Comparison of ENCODE assay signal across 22 cellular contexts in the genomic region with DNA sequence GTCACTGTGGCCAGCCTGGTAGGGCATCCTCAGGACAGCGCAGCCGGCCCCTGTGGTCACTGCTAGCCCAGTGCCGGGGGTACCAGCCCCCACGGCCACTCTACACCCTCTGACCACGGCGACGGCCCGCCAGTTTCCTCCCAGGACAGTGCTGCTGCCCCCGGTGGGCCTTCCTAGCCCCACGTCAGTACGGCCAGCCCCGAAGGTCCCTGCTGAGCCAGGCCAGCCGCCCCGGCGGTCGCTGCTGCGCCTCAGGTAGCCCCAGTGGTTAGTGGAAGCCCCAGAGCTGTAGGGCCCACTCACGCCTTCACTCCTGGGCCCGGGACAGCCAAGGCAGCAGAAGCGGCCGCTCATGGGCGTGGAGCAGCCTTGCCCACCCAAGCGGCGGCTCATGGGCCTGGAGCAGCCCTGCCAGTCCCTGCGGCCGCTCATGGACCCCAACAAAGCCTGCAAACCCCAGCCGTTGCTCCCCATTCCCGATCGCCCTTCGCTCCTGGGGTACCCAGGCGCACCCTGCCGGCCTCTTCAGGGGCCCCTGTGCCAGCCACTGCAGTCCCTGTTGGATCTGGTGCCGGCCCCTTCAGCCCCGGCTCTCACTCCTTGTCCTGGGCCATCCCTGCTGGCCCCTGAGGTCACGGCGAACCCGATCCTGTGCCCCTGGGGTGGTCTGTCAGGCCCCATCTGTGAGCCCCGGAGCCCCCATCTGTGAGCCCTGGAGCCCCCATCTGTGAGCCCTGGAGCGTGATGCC. TPM values are rescaled to one million over a fixed set of nuclear protein-coding genes. Genes with fewer than 3 reads are reported as not detected.
DNase-seq lines count a peak whose midpoint lies in the region; ATAC-seq and TF ChIP-seq lines count a peak whose summit lies in the region.
"Had no signal": no experiment of that assay in that cellular context is flagged by ENCODE, and none has a peak within 500 bp of the region (broad histone marks: within the 10 kb centered on the region; RNA-seq: fewer than 3 reads in every experiment).

No MANE protein-coding gene starts in this region.

- DNase-seq in Right ventricle myocardium superior (peak; percentile 42), cardiac septum (ENCODE audit: low spot score) (no peak), endodermal cell (peak; percentile 59), lower lobe of right lung (peak; percentile 41), upper lobe of right lung (peak; percentile 57), H4 (ENCODE audit: low spot score) (no peak), NAMALWA (ENCODE audit: low spot score) (no peak)
- no peak for DNase-seq in activated T-helper 1 cell treated with anti-CD3 and anti-CD28 coated beads, Interleukin-12 subunit alpha, Interleukin-12 subunit beta, Interleukin-2, Interleukin-4 antibody, amounts not matched to agents 30 ng/mL and 10 ng/mL and 1 ng/mL, durations not matched to agents 14 hours and 24 hours and 36 hours (ENCODE audit: low spot score)
- DNase-seq: CD8-positive, alpha-beta T cell; DMS79; NCI-H1092; NCI-H1694 treated with DMSO at 0.1 percent for 48 hours; NCI-H2107; NCI-H2227 treated with DMSO at 0.1 percent for 48 hours; NCI-H524; Peyer's patch; SIG-M5 had no signal

- H3K4me3 ChIP-seq in endodermal cell (ENCODE audit: low read length) = no peak overlapping the region
- H3K4me3 ChIP-seq in lower lobe of right lung = no peak overlapping the region
- no peak overlapping the region for H3K4me3 ChIP-seq in upper lobe of right lung
- H3K4me3 ChIP-seq: BLaER1, Peyer's patch had no signal

- H3K9me3 ChIP-seq in endodermal cell (ENCODE audit: control insufficient read depth, low read length) (no peaks in the 10 kb centered on the region), lower lobe of right lung (no peaks in the 10 kb centered on the region), upper lobe of right lung (no peaks in the 10 kb centered on the region)
- H3K9me3 ChIP-seq: Peyer's patch had no signal

- intact Hi-C loops in Right ventricle myocardium superior (cut with DNase I) = no loop called here
- intact Hi-C loops in cardiac septum (cut with DNase I) = no loop called here
- intact Hi-C loops in lower lobe of right lung (cut with DNase I) = no loop called here
- intact Hi-C loops in upper lobe of right lung (cut with DNase I) = no loop called here
- intact Hi-C loops in activated T-helper 1 cell treated with anti-CD3 and anti-CD28 coated beads, Interleukin-12 subunit alpha, Interleukin-12 subunit beta, Interleukin-2, Interleukin-4 antibody, amounts not matched to agents 30 ng/mL and 10 ng/mL and 1 ng/mL, durations not matched to agents 14 hours and 24 hours and 36 hours (cut with micrococcal nuclease) = no loop called here

- peak; percentile 14 for ATAC-seq in Right ventricle myocardium superior (ENCODE audit: poor library complexity)
- peak in 1 of 2 donors; percentile 18 for ATAC-seq in lower lobe of right lung
- peak; percentile 6 for ATAC-seq in upper lobe of right lung
- ATAC-seq: CD8-positive, alpha-beta T cell had no signal

- H3K9me3 Mint-ChIP-seq in endodermal cell = peaks cover 3% of the 10 kb centered on the region
- no peaks in the 10 kb centered on the region for H3K9me3 Mint-ChIP-seq in activated T-helper 1 cell treated with anti-CD3 and anti-CD28 coated beads, Interleukin-12 subunit alpha, Interleukin-12 subunit beta, Interleukin-2, Interleukin-4 antibody, amounts not matched to agents 30 ng/mL and 10 ng/mL and 1 ng/mL, durations not matched to agents 14 hours and 24 hours and 36 hours

- H3K27ac ChIP-seq in endodermal cell (ENCODE audit: low read depth, low read length) = no peak overlapping the region
- no peak overlapping the region for H3K27ac ChIP-seq in lower lobe of right lung
- H3K27ac ChIP-seq in upper lobe of right lung = no peak overlapping the region
- H3K27ac ChIP-seq: BLaER1, Peyer's patch had no signal

- H3K4me3 Mint-ChIP-seq in endodermal cell = no peak overlapping the region
- H3K4me3 Mint-ChIP-seq in activated T-helper 1 cell treated with anti-CD3 and anti-CD28 coated beads, Interleukin-12 subunit alpha, Interleukin-12 subunit beta, Interleukin-2, Interleukin-4 antibody, amounts not matched to agents 30 ng/mL and 10 ng/mL and 1 ng/mL, durations not matched to agents 14 hours and 24 hours and 36 hours = no peak overlapping the region
- H3K4me3 Mint-ChIP-seq: CD8-positive, alpha-beta T cell had no signal

- peaks cover 36% of the 10 kb centered on the region for H3K27me3 Mint-ChIP-seq in endodermal cell (ENCODE audit: insufficient read depth)
- peaks cover 8% of the 10 kb centered on the region for H3K27me3 Mint-ChIP-seq in activated T-helper 1 cell treated with anti-CD3 and anti-CD28 coated beads, Interleukin-12 subunit alpha, Interleukin-12 subunit beta, Interleukin-2, Interleukin-4 antibody, amounts not matched to agents 30 ng/mL and 10 ng/mL and 1 ng/mL, durations not matched to agents 14 hours and 24 hours and 36 hours (ENCODE audit: insufficient read depth)

- no peaks in the 10 kb centered on the region for H3K36me3 ChIP-seq in endodermal cell (ENCODE audit: control insufficient read depth, insufficient read depth, low read length)
- H3K36me3 ChIP-seq in lower lobe of right lung = no peaks in the 10 kb centered on the region
- no peaks in the 10 kb centered on the region for H3K36me3 ChIP-seq in upper lobe of right lung
- H3K36me3 ChIP-seq: BLaER1, Peyer's patch had no signal

- TF ChIP-seq CTCF in endodermal cell (conservative IDR thresholded peaks at IDR 0.05) (peak; percentile 37), lower lobe of right lung (IDR thresholded peaks at IDR 0.05) (no peak), upper lobe of right lung (IDR thresholded peaks at IDR 0.05) (no peak)

- H3K27me3 ChIP-seq in endodermal cell (ENCODE audit: control insufficient read depth, insufficient read depth, low read length, poor library complexity, severe bottlenecking) (peaks cover 44% of the 10 kb centered on the region), lower lobe of right lung (ENCODE audit: low read depth) (peaks cover 30% of the 10 kb centered on the region), upper lobe of right lung (peaks cover 39% of the 10 kb centered on the region)
- H3K27me3 ChIP-seq: BLaER1, Peyer's patch had no signal

- no peaks in the 10 kb centered on the region for H3K4me1 Mint-ChIP-seq in endodermal cell
- H3K4me1 Mint-ChIP-seq in activated T-helper 1 cell treated with anti-CD3 and anti-CD28 coated beads, Interleukin-12 subunit alpha, Interleukin-12 subunit beta, Interleukin-2, Interleukin-4 antibody, amounts not matched to agents 30 ng/mL and 10 ng/mL and 1 ng/mL, durations not matched to agents 14 hours and 24 hours and 36 hours (ENCODE audit: low read depth) = no peaks in the 10 kb centered on the region

- H3K4me1 ChIP-seq in endodermal cell (ENCODE audit: control insufficient read depth, insufficient read depth, low read length) (no peaks in the 10 kb centered on the region), lower lobe of right lung (no peaks in the 10 kb centered on the region), upper lobe of right lung (no peaks in the 10 kb centered on the region)
- H3K4me1 ChIP-seq: Peyer's patch had no signal

- WGBS in endodermal cell (ENCODE audit: insufficient coverage in 1 of 2, insufficient read length in 1 of 2), 2 experiments = 94 to 100% methylated on average over 10 to 39 of the region's 39 CpGs

- no peaks in the 10 kb centered on the region for H3K36me3 Mint-ChIP-seq in endodermal cell (ENCODE audit: low read depth)
- no peaks in the 10 kb centered on the region for H3K36me3 Mint-ChIP-seq in activated T-helper 1 cell treated with anti-CD3 and anti-CD28 coated beads, Interleukin-12 subunit alpha, Interleukin-12 subunit beta, Interleukin-2, Interleukin-4 antibody, amounts not matched to agents 30 ng/mL and 10 ng/mL and 1 ng/mL, durations not matched to agents 14 hours and 24 hours and 36 hours (ENCODE audit: low read depth)
- H3K36me3 Mint-ChIP-seq: CD8-positive, alpha-beta T cell had no signal

- no peak overlapping the region for H3K27ac Mint-ChIP-seq in endodermal cell
- no peak overlapping the region for H3K27ac Mint-ChIP-seq in activated T-helper 1 cell treated with anti-CD3 and anti-CD28 coated beads, Interleukin-12 subunit alpha, Interleukin-12 subunit beta, Interleukin-2, Interleukin-4 antibody, amounts not matched to agents 30 ng/mL and 10 ng/mL and 1 ng/mL, durations not matched to agents 14 hours and 24 hours and 36 hours
- H3K27ac Mint-ChIP-seq: CD8-positive, alpha-beta T cell had no signal

- no peak overlapping the region for H3K9ac ChIP-seq in endodermal cell (ENCODE audit: extremely low read depth, low read length, poor library complexity, severe bottlenecking)
- H3K9ac ChIP-seq: BLaER1 had no signal

RNA-seq across cellular contexts. Expression of gene ROPN1B, which starts 9.5 kb away (rescaled TPM):
- total RNA-seq in Right ventricle myocardium superior = 4.6 TPM
- 1.7 TPM for total RNA-seq in cardiac septum
- total RNA-seq in endodermal cell = not detected
- polyA plus RNA-seq in endodermal cell (2013, experiment 1 of 2) = 0.71 TPM
- 0.70 TPM for polyA plus RNA-seq in endodermal cell (2013, experiment 2 of 2)
- 0.50 TPM for total RNA-seq in lower lobe of right lung
- total RNA-seq in upper lobe of right lung = not detected
- 0.83 TPM in 1 of 2 replicates, not detected in the other for total RNA-seq in H4 (2014; rRNA removed; shearing (Covaris generic))
- not detected in 2 replicates for total RNA-seq in activated T-helper 1 cell treated with anti-CD3 and anti-CD28 coated beads, Interleukin-12 subunit alpha, Interleukin-12 subunit beta, Interleukin-2, Interleukin-4 antibody, amounts not matched to agents 30 ng/mL and 10 ng/mL and 1 ng/mL, durations not matched to agents 14 hours and 24 hours and 36 hours
- total RNA-seq: A172; CD8-positive, alpha-beta T cell; G401; H1; MCF 10A; Peyer's patch had no signal

Comparison
In these comparisons a context has a peak if more than half of its experiments do, and no peak if none do; other contexts are left out.
1. DNase-seq: peak in Right ventricle myocardium superior (single experiment), endodermal cell (single experiment), lower lobe of right lung (single experiment) and upper lobe of right lung (single experiment); none in cardiac septum (single experiment), H4 (single experiment), NAMALWA (single experiment) and activated T-helper 1 cell treated with anti-CD3 and anti-CD28 coated beads, Interleukin-12 subunit alpha, Interleukin-12 subunit beta, Interleukin-2, Interleukin-4 antibody, amounts not matched to agents 30 ng/mL and 10 ng/mL and 1 ng/mL, durations not matched to agents 14 hours and 24 hours and 36 hours (single experiment).